22 cellular contexts compared by ENCODE assay signal in genomic region chr6:137000825-137001224, GRCh38. TPM values are rescaled to one million over a fixed set of nuclear protein-coding genes. Genes with fewer than 3 reads are reported as not detected.
DNase-seq lines count a peak whose midpoint lies in the region; ATAC-seq and TF ChIP-seq lines count a peak whose summit lies in the region.
"Had no signal": no experiment of that assay in that cellular context is flagged by ENCODE, and none has a peak within 500 bp of the region (broad histone marks: within the 10 kb centered on the region; RNA-seq: fewer than 3 reads in every experiment).

No MANE protein-coding gene starts in this region.

- DNase-seq in HPDE6-E6E7 (ENCODE audit: extremely low spot score) (peak; percentile 44), RWPE1 (ENCODE audit: low spot score) (peak; percentile 66), HT-29 (ENCODE audit: low spot score) (no peak), T-helper 17 cell (no peak)
- no peak for DNase-seq in stimulated activated effector memory CD8-positive, alpha-beta T cell treated with anti-CD3 and anti-CD28 coated beads, Interleukin-12 subunit alpha, Interleukin-12 subunit beta, amount 100 ng/mL, for 72 hours (ENCODE audit: low spot score in 2 of 2)
- DNase-seq: activated CD4-positive, alpha-beta T cell treated with anti-CD3 and anti-CD28 coated beads, Interleukin-2, amount 50 U/mL, for 48 hours; activated effector memory CD4-positive, alpha-beta T cell treated with anti-CD3 and anti-CD28 coated beads, Interleukin-2, amount 50 U/mL, for 16 hours; activated naive CD8-positive, alpha-beta T cell treated with anti-CD3 and anti-CD28 coated beads, Interleukin-2, amount 50 U/mL, for 24 hours; CD4-positive, CD25-positive, alpha-beta regulatory T cell; DMS79; immature natural killer cell; RPMI8226; SK-N-SH; stimulated activated CD4-positive, alpha-beta T cell treated with anti-CD3 and anti-CD28 coated beads, Interleukin-1b, Interleukin-23, amount 100 ng/mL, for 48 hours; stimulated activated naive CD4-positive, alpha-beta T cell had no signal

- H3K36me3 Mint-ChIP-seq in stimulated activated effector memory CD8-positive, alpha-beta T cell treated with anti-CD3 and anti-CD28 coated beads, Interleukin-12 subunit alpha, Interleukin-12 subunit beta, amount 100 ng/mL, for 72 hours = no peaks in the 10 kb centered on the region
- H3K36me3 Mint-ChIP-seq in T-helper 17 cell (ENCODE audit: low read depth) = no peaks in the 10 kb centered on the region
- H3K36me3 Mint-ChIP-seq: brain; CD4-positive, CD25-positive, alpha-beta regulatory T cell; immature natural killer cell; neural progenitor cell had no signal

- no peaks in the 10 kb centered on the region for H3K9me3 Mint-ChIP-seq in stimulated activated effector memory CD8-positive, alpha-beta T cell treated with anti-CD3 and anti-CD28 coated beads, Interleukin-12 subunit alpha, Interleukin-12 subunit beta, amount 100 ng/mL, for 72 hours
- H3K9me3 Mint-ChIP-seq: activated naive CD8-positive, alpha-beta T cell treated with anti-CD3 and anti-CD28 coated beads, Interleukin-2, amount 50 U/mL, for 24 hours; brain; CD4-positive, CD25-positive, alpha-beta regulatory T cell had no signal

- no peak overlapping the region for H3K4me3 Mint-ChIP-seq in stimulated activated effector memory CD8-positive, alpha-beta T cell treated with anti-CD3 and anti-CD28 coated beads, Interleukin-12 subunit alpha, Interleukin-12 subunit beta, amount 100 ng/mL, for 72 hours
- H3K4me3 Mint-ChIP-seq in T-helper 17 cell = no peak overlapping the region
- H3K4me3 Mint-ChIP-seq: activated naive CD8-positive, alpha-beta T cell treated with anti-CD3 and anti-CD28 coated beads, Interleukin-2, amount 50 U/mL, for 24 hours; brain; CD4-positive, CD25-positive, alpha-beta regulatory T cell; immature natural killer cell; neural progenitor cell had no signal

- H3K4me1 Mint-ChIP-seq in stimulated activated effector memory CD8-positive, alpha-beta T cell treated with anti-CD3 and anti-CD28 coated beads, Interleukin-12 subunit alpha, Interleukin-12 subunit beta, amount 100 ng/mL, for 72 hours = no peaks in the 10 kb centered on the region
- no peaks in the 10 kb centered on the region for H3K4me1 Mint-ChIP-seq in T-helper 17 cell
- H3K4me1 Mint-ChIP-seq: activated naive CD8-positive, alpha-beta T cell treated with anti-CD3 and anti-CD28 coated beads, Interleukin-2, amount 50 U/mL, for 24 hours; brain; CD4-positive, CD25-positive, alpha-beta regulatory T cell; immature natural killer cell had no signal

- POLR2A ChIA-PET in RWPE1 (lab: Yijun Ruan, JAX; ENCODE audit: low non-redundant PET) = no interaction called here

- H3K27ac Mint-ChIP-seq in stimulated activated effector memory CD8-positive, alpha-beta T cell treated with anti-CD3 and anti-CD28 coated beads, Interleukin-12 subunit alpha, Interleukin-12 subunit beta, amount 100 ng/mL, for 72 hours = no peak overlapping the region
- no peak overlapping the region for H3K27ac Mint-ChIP-seq in T-helper 17 cell
- H3K27ac Mint-ChIP-seq: activated naive CD8-positive, alpha-beta T cell treated with anti-CD3 and anti-CD28 coated beads, Interleukin-2, amount 50 U/mL, for 24 hours; brain; CD4-positive, CD25-positive, alpha-beta regulatory T cell; immature natural killer cell; neural progenitor cell had no signal

- CTCF ChIA-PET in RWPE1 (lab: Yijun Ruan, JAX) = no interaction called here

- ATAC-seq in esophagus mucosa (peak; percentile 43), T-helper 17 cell (no peak), HG03108 (IDR thresholded peaks at IDR 0.05; ENCODE audit: unreplicated experiment) (no peak)
- ATAC-seq in stimulated activated effector memory CD8-positive, alpha-beta T cell treated with anti-CD3 and anti-CD28 coated beads, Interleukin-12 subunit alpha, Interleukin-12 subunit beta, amount 100 ng/mL, for 72 hours = peak; percentile 58
- ATAC-seq: activated naive CD8-positive, alpha-beta T cell treated with anti-CD3 and anti-CD28 coated beads, Interleukin-2, amount 50 U/mL, for 24 hours; GM12878 had no signal

- no peaks in the 10 kb centered on the region for H3K9me3 ChIP-seq in T-helper 17 cell (ENCODE audit: control insufficient read depth, low read length, poor library complexity, severe bottlenecking)
- H3K9me3 ChIP-seq: prostate gland, SK-N-SH, thoracic aorta had no signal

- no peak for TF ChIP-seq CTCF in RWPE1 (conservative IDR thresholded peaks at IDR 0.05; ENCODE audit: low read depth)

- no peak overlapping the region for H3K27ac ChIP-seq in RWPE1
- H3K27ac ChIP-seq: neural progenitor cell, prostate gland, thoracic aorta had no signal

- H3K27me3 Mint-ChIP-seq in T-helper 17 cell = peaks cover 59% of the 10 kb centered on the region

RNA-seq across cellular contexts. Expression of gene IL20RA, which starts 43.9 kb away (rescaled TPM):
- total RNA-seq in esophagus mucosa (13.3 TPM), T-helper 17 cell (not detected)
- 7.9 and 16.7 TPM in 2 replicates for total RNA-seq in HT-29 (2014; rRNA removed; shearing (Covaris generic))
- total RNA-seq: CD4-positive, CD25-positive, alpha-beta regulatory T cell had no signal

Comparison
In these comparisons a context has a peak if more than half of its experiments do, and no peak if none do; other contexts are left out.
1. DNase-seq: peak in HPDE6-E6E7 (single experiment) and RWPE1 (single experiment); none in stimulated activated effector memory CD8-positive, alpha-beta T cell treated with anti-CD3 and anti-CD28 coated beads, Interleukin-12 subunit alpha, Interleukin-12 subunit beta, amount 100 ng/mL, for 72 hours (0 of 2), HT-29 (single experiment) and T-helper 17 cell (0 of 3).
2. ATAC-seq: peak in esophagus mucosa (single experiment) and stimulated activated effector memory CD8-positive, alpha-beta T cell treated with anti-CD3 and anti-CD28 coated beads, Interleukin-12 subunit alpha, Interleukin-12 subunit beta, amount 100 ng/mL, for 72 hours (single experiment); none in T-helper 17 cell (single experiment) and HG03108 (single experiment).